1 cellular context compared by ENCODE assay signal in the genomic region with DNA sequence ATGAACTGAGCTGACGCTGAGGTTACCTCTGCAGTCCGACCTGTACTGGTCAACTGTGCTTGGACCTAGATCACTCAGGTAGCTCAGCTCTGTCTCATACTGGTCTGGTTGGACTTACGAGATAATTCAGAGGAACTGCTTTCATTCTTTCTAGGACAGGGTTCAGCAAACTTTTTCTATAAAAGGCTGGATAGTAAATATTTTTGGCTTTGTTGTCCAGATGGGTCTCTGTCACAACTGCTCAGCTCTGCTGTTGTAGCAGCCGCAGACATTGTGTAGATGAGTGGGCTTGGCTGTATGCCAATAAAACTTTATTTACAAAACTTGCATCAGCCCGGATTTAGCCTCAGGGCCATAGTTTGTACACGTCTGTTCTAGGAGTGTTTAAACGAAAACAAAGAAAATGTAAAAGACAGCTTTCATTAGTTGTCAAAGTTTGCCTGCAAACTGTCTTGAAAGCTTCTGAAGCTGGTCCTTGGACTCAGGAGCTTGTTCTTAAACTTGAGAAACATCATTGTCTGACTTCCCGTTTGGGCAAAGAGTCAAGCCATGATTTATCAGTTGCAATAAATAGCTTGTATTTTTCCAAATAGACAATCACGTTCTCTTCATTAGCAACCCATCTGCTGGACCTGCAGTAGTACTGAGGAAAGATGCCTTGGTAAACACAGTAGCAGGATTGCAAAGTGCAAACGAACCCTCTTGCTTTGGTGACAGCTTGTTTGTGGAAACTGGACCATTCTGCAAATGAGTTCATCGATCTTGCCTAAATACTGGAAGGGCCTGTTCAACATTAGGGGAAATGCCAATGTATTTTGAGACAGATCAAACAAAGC.
TF ChIP-seq lines count a peak whose summit lies in the region.

No MANE protein-coding gene starts in this region.

TF ChIP-seq in HepG2, 621 proteins besides CTCF, POLR2A, EP300 and RAD21 (continued from another document and continues in another):
- TF ChIP-seq, protein P1, sequence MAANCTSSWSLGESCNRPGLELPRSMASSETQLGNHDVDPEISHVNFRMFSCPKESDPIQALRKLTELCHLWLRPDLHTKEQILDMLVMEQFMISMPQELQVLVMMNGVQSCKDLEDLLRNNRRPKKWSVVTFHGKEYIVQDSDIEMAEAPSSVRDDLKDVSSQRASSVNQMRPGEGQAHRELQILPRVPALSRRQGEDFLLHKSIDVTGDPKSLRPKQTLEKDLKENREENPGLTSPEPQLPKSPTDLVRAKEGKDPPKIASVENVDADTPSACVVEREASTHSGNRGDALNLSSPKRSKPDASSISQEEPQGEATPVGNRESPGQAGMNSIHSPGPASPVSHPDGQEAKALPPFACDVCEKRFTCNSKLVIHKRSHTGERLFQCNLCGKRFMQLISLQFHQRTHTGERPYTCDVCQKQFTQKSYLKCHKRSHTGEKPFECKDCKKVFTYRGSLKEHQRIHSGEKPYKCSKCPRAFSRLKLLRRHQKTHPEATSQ (CRISPR knock-in tag; IDR thresholded peaks at IDR 0.05; ENCODE audit: borderline replicate concordance) = no peak
- TF ChIP-seq FOXP4 (CRISPR knock-in tag; IDR thresholded peaks at IDR 0.05) (peak; percentile 90), TARDBP (CRISPR knock-in tag; IDR thresholded peaks at IDR 0.05) (peak; percentile 71; the same call in 1 of the 2 replicates), ZKSCAN8 (CRISPR knock-in tag; IDR thresholded peaks at IDR 0.05; ENCODE audit: borderline replicate concordance) (no peak), ZFP1 (CRISPR knock-in tag; IDR thresholded peaks at IDR 0.05) (0 out of 2 replicates have a peak, but pooled peaks have one; percentile 19), AGO1 (IDR thresholded peaks at IDR 0.05; ENCODE audit: low read depth, low read length, poor library complexity, severe bottlenecking) (no peak), ZFP91 (CRISPR knock-in tag; IDR thresholded peaks at IDR 0.05; ENCODE audit: borderline replicate concordance) (no peak), ZNF260 (CRISPR knock-in tag; IDR thresholded peaks at IDR 0.05; ENCODE audit: borderline replicate concordance, low read depth) (no peak), ZNF678 (CRISPR knock-in tag; IDR thresholded peaks at IDR 0.05) (no peak), ZNF891 (CRISPR knock-in tag; IDR thresholded peaks at IDR 0.05) (no peak), SOX6 (IDR thresholded peaks at IDR 0.05) (no peak), SOX6 (CRISPR knock-in tag; IDR thresholded peaks at IDR 0.05) (peak; percentile 69; the same call in 1 of the 2 replicates), ZNF574 (CRISPR knock-in tag; IDR thresholded peaks at IDR 0.05) (no peak), ZBTB3 (CRISPR knock-in tag; IDR thresholded peaks at IDR 0.05; ENCODE audit: borderline replicate concordance, low read depth) (no peak), ONECUT2 (CRISPR knock-in tag; IDR thresholded peaks at IDR 0.05) (peak; percentile 85), MAF1 (CRISPR knock-in tag; IDR thresholded peaks at IDR 0.05; ENCODE audit: borderline replicate concordance) (no peak), ZNF543 (CRISPR knock-in tag; IDR thresholded peaks at IDR 0.05) (0 out of 2 replicates have a peak, but pooled peaks have one; percentile 46), ZMYM2 (CRISPR knock-in tag; IDR thresholded peaks at IDR 0.05) (no peak), ZNF841 (CRISPR knock-in tag; IDR thresholded peaks at IDR 0.05; ENCODE audit: borderline replicate concordance) (no peak), TGIF2 (CRISPR knock-in tag; IDR thresholded peaks at IDR 0.05) (0 out of 2 replicates have a peak, but pooled peaks have one; percentile 64), TEAD3 (CRISPR knock-in tag; optimal IDR thresholded peaks at IDR 0.05; ENCODE audit: borderline replicate concordance) (peak; percentile 11), ZMAT3 (CRISPR knock-in tag; conservative IDR thresholded peaks at IDR 0.05) (no peak), FOXA1 (IDR thresholded peaks at IDR 0.05) (no peak), FOXA1 (CRISPR knock-in tag; IDR thresholded peaks at IDR 0.05) (peak; percentile 68), ATF2 (CRISPR knock-in tag; IDR thresholded peaks at IDR 0.05) (no peak), HMGXB4 (CRISPR knock-in tag; IDR thresholded peaks at IDR 0.05; ENCODE audit: borderline replicate concordance in 1 of 2, low read depth in 1 of 2) (0 out of 4 replicates have a peak, but pooled peaks of 1 of the 2 experiments have one; percentile 7), BRCA1 (CRISPR knock-in tag; IDR thresholded peaks at IDR 0.05) (no peak), MTERF4 (CRISPR knock-in tag; IDR thresholded peaks at IDR 0.05) (no peak), ZNF644 (CRISPR knock-in tag; IDR thresholded peaks at IDR 0.05; ENCODE audit: low read depth) (0 out of 2 replicates have a peak, but pooled peaks have one; percentile 27), GLMP (CRISPR knock-in tag; IDR thresholded peaks at IDR 0.05; ENCODE audit: borderline replicate concordance) (no peak), ERF (CRISPR knock-in tag; IDR thresholded peaks at IDR 0.05) (no peak), GTF2F1 (IDR thresholded peaks at IDR 0.05; ENCODE audit: low read length) (peak; percentile 39; the same call in 1 of the 2 replicates)
- TF ChIP-seq, protein P2, sequence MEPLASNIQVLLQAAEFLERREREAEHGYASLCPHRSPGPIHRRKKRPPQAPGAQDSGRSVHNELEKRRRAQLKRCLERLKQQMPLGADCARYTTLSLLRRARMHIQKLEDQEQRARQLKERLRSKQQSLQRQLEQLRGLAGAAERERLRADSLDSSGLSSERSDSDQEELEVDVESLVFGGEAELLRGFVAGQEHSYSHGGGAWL (CRISPR knock-in tag; IDR thresholded peaks at IDR 0.05) = no peak
- TF ChIP-seq, protein P3, sequence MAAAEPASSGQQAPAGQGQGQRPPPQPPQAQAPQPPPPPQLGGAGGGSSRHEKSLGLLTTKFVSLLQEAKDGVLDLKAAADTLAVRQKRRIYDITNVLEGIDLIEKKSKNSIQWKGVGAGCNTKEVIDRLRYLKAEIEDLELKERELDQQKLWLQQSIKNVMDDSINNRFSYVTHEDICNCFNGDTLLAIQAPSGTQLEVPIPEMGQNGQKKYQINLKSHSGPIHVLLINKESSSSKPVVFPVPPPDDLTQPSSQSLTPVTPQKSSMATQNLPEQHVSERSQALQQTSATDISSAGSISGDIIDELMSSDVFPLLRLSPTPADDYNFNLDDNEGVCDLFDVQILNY (CRISPR knock-in tag; conservative IDR thresholded peaks at IDR 0.05) = no peak
- TF ChIP-seq, protein P4, sequence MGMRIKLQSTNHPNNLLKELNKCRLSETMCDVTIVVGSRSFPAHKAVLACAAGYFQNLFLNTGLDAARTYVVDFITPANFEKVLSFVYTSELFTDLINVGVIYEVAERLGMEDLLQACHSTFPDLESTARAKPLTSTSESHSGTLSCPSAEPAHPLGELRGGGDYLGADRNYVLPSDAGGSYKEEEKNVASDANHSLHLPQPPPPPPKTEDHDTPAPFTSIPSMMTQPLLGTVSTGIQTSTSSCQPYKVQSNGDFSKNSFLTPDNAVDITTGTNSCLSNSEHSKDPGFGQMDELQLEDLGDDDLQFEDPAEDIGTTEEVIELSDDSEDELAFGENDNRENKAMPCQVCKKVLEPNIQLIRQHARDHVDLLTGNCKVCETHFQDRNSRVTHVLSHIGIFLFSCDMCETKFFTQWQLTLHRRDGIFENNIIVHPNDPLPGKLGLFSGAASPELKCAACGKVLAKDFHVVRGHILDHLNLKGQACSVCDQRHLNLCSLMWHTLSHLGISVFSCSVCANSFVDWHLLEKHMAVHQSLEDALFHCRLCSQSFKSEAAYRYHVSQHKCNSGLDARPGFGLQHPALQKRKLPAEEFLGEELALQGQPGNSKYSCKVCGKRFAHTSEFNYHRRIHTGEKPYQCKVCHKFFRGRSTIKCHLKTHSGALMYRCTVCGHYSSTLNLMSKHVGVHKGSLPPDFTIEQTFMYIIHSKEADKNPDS (CRISPR knock-in tag; IDR thresholded peaks at IDR 0.05) = no peak
- TF ChIP-seq, protein P5, sequence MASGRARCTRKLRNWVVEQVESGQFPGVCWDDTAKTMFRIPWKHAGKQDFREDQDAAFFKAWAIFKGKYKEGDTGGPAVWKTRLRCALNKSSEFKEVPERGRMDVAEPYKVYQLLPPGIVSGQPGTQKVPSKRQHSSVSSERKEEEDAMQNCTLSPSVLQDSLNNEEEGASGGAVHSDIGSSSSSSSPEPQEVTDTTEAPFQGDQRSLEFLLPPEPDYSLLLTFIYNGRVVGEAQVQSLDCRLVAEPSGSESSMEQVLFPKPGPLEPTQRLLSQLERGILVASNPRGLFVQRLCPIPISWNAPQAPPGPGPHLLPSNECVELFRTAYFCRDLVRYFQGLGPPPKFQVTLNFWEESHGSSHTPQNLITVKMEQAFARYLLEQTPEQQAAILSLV (CRISPR knock-in tag; IDR thresholded peaks at IDR 0.05; ENCODE audit: borderline replicate concordance) = no peak
